ENCODE assay signal across 3 cellular contexts in the genomic region with DNA sequence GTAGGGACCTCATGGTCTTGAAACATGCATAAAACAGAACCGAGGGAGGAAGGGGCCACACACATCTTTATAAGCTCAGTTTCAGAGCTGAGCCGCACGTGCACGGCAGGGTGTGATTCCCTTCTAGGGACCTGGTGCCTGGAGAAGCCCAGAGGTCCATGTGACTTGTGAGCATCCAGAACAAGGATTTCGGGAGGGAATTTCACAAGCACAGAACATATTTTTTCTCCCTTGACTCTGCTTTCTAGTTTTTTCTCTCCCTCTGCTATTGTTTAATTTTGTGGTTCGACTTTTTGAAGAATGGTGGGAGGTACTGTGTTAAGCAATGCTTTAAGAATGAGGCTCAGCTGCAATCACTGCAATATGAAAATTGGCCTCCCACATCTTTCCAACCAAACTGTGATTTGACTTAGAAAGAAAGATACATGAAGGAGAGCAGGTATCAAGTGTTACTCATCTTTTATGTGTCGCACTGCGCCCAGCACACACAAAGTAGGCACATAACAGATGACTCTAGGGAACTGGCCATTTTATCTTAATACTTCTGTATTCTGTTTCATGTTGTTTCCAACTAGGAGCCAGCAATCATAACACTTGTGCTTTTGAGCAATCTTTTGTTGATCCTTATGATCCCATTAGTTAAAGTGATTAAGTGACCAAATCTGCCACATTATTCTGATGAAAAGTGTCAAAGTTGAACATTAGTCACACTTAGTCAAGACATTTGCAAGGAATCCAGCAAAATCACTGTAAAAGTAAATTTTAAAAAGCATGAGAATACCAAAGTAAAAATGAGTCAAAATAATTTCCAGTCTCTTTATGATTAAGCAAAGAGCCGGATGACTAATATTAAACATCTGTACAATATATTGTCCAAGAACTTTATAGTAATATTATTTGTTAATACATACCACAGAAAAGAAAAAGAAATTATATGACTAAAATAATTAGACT.
TF ChIP-seq lines count a peak whose summit lies in the region.

No MANE protein-coding gene starts in this region.

TF ChIP-seq in GM23338, 12 proteins besides CTCF, POLR2A, EP300 and RAD21:
- TF ChIP-seq STAT1 (IDR thresholded peaks at IDR 0.05; ENCODE audit: unreplicated experiment) = no peak
- TF ChIP-seq, protein P1, sequence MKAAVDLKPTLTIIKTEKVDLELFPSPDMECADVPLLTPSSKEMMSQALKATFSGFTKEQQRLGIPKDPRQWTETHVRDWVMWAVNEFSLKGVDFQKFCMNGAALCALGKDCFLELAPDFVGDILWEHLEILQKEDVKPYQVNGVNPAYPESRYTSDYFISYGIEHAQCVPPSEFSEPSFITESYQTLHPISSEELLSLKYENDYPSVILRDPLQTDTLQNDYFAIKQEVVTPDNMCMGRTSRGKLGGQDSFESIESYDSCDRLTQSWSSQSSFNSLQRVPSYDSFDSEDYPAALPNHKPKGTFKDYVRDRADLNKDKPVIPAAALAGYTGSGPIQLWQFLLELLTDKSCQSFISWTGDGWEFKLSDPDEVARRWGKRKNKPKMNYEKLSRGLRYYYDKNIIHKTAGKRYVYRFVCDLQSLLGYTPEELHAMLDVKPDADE (IDR thresholded peaks at IDR 0.05) = no peak
- TF ChIP-seq, protein P2, sequence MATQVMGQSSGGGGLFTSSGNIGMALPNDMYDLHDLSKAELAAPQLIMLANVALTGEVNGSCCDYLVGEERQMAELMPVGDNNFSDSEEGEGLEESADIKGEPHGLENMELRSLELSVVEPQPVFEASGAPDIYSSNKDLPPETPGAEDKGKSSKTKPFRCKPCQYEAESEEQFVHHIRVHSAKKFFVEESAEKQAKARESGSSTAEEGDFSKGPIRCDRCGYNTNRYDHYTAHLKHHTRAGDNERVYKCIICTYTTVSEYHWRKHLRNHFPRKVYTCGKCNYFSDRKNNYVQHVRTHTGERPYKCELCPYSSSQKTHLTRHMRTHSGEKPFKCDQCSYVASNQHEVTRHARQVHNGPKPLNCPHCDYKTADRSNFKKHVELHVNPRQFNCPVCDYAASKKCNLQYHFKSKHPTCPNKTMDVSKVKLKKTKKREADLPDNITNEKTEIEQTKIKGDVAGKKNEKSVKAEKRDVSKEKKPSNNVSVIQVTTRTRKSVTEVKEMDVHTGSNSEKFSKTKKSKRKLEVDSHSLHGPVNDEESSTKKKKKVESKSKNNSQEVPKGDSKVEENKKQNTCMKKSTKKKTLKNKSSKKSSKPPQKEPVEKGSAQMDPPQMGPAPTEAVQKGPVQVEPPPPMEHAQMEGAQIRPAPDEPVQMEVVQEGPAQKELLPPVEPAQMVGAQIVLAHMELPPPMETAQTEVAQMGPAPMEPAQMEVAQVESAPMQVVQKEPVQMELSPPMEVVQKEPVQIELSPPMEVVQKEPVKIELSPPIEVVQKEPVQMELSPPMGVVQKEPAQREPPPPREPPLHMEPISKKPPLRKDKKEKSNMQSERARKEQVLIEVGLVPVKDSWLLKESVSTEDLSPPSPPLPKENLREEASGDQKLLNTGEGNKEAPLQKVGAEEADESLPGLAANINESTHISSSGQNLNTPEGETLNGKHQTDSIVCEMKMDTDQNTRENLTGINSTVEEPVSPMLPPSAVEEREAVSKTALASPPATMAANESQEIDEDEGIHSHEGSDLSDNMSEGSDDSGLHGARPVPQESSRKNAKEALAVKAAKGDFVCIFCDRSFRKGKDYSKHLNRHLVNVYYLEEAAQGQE (IDR thresholded peaks at IDR 0.05; ENCODE audit: unreplicated experiment) = no peak
TF ChIP-seq in GM23338: peak in this region for 0.

TF ChIP-seq in WTC11, 78 proteins besides CTCF, POLR2A, EP300 and RAD21:
- TF ChIP-seq, protein P3, sequence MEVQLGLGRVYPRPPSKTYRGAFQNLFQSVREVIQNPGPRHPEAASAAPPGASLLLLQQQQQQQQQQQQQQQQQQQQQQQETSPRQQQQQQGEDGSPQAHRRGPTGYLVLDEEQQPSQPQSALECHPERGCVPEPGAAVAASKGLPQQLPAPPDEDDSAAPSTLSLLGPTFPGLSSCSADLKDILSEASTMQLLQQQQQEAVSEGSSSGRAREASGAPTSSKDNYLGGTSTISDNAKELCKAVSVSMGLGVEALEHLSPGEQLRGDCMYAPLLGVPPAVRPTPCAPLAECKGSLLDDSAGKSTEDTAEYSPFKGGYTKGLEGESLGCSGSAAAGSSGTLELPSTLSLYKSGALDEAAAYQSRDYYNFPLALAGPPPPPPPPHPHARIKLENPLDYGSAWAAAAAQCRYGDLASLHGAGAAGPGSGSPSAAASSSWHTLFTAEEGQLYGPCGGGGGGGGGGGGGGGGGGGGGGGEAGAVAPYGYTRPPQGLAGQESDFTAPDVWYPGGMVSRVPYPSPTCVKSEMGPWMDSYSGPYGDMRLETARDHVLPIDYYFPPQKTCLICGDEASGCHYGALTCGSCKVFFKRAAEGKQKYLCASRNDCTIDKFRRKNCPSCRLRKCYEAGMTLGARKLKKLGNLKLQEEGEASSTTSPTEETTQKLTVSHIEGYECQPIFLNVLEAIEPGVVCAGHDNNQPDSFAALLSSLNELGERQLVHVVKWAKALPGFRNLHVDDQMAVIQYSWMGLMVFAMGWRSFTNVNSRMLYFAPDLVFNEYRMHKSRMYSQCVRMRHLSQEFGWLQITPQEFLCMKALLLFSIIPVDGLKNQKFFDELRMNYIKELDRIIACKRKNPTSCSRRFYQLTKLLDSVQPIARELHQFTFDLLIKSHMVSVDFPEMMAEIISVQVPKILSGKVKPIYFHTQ (CRISPR knock-in tag; IDR thresholded peaks at IDR 0.05) = no peak
- TF ChIP-seq, protein P4, sequence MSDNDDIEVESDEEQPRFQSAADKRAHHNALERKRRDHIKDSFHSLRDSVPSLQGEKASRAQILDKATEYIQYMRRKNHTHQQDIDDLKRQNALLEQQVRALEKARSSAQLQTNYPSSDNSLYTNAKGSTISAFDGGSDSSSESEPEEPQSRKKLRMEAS (CRISPR knock-in tag; IDR thresholded peaks at IDR 0.05) = peak; percentile 15; the same call in 1 of the 2 replicates

TF ChIP-seq in HepG2, 621 proteins besides CTCF, POLR2A, EP300 and RAD21:
- TF ChIP-seq FOXA1 (IDR thresholded peaks at IDR 0.05) (no peak), FOXA1 (CRISPR knock-in tag; IDR thresholded peaks at IDR 0.05) (no peak), MBD4 (IDR thresholded peaks at IDR 0.05; ENCODE audit: borderline replicate concordance, low read length) (no peak), FOXA3 (CRISPR knock-in tag; IDR thresholded peaks at IDR 0.05) (no peak), TCF7L2 (IDR thresholded peaks at IDR 0.05; ENCODE audit: low read depth, low read length) (no peak), GABPA (IDR thresholded peaks at IDR 0.05; ENCODE audit: low read depth, low read length) (no peak), GABPA (CRISPR knock-in tag; IDR thresholded peaks at IDR 0.05; ENCODE audit: low read depth) (no peak), SAP130 (CRISPR knock-in tag; IDR thresholded peaks at IDR 0.05; ENCODE audit: low read depth) (no peak), KLF12 (CRISPR knock-in tag; IDR thresholded peaks at IDR 0.05; ENCODE audit: borderline replicate concordance) (no peak), ZNF614 (CRISPR knock-in tag; IDR thresholded peaks at IDR 0.05; ENCODE audit: borderline replicate concordance) (no peak), NFYC (CRISPR knock-in tag; IDR thresholded peaks at IDR 0.05) (no peak), SNAI1 (CRISPR knock-in tag; IDR thresholded peaks at IDR 0.05; ENCODE audit: borderline replicate concordance) (no peak), PAX8 (CRISPR knock-in tag; IDR thresholded peaks at IDR 0.05; ENCODE audit: borderline replicate concordance) (no peak), TSC22D2 (CRISPR knock-in tag; IDR thresholded peaks at IDR 0.05; ENCODE audit: borderline replicate concordance) (no peak), ZNF839 (CRISPR knock-in tag; IDR thresholded peaks at IDR 0.05; ENCODE audit: borderline replicate concordance) (no peak), SP140L (CRISPR knock-in tag; IDR thresholded peaks at IDR 0.05; ENCODE audit: borderline replicate concordance) (no peak)
- TF ChIP-seq, protein P5, sequence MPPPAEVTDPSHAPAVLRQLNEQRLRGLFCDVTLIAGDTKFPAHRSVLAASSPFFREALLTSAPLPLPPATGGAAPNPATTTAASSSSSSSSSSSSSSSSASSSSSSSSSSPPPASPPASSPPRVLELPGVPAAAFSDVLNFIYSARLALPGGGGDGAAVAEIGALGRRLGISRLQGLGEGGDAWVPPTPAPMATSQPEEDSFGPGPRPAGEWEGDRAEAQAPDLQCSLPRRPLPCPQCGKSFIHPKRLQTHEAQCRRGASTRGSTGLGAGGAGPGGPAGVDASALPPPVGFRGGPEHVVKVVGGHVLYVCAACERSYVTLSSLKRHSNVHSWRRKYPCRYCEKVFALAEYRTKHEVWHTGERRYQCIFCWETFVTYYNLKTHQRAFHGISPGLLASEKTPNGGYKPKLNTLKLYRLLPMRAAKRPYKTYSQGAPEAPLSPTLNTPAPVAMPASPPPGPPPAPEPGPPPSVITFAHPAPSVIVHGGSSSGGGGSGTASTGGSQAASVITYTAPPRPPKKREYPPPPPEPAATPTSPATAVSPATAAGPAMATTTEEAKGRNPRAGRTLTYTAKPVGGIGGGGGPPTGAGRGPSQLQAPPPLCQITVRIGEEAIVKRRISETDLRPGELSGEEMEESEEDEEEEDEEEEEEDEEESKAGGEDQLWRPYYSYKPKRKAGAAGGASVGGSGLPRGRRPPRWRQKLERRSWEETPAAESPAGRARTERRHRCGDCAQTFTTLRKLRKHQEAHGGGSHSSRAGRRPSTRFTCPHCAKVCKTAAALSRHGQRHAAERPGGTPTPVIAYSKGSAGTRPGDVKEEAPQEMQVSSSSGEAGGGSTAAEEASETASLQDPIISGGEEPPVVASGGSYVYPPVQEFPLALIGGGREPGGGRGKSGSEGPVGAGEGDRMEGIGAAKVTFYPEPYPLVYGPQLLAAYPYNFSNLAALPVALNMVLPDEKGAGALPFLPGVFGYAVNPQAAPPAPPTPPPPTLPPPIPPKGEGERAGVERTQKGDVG (CRISPR knock-in tag; IDR thresholded peaks at IDR 0.05; ENCODE audit: borderline replicate concordance) = no peak
- TF ChIP-seq, protein P6, sequence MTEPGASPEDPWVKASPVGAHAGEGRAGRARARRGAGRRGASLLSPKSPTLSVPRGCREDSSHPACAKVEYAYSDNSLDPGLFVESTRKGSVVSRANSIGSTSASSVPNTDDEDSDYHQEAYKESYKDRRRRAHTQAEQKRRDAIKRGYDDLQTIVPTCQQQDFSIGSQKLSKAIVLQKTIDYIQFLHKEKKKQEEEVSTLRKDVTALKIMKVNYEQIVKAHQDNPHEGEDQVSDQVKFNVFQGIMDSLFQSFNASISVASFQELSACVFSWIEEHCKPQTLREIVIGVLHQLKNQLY (CRISPR knock-in tag; IDR thresholded peaks at IDR 0.05) = no peak
- TF ChIP-seq, protein P7, sequence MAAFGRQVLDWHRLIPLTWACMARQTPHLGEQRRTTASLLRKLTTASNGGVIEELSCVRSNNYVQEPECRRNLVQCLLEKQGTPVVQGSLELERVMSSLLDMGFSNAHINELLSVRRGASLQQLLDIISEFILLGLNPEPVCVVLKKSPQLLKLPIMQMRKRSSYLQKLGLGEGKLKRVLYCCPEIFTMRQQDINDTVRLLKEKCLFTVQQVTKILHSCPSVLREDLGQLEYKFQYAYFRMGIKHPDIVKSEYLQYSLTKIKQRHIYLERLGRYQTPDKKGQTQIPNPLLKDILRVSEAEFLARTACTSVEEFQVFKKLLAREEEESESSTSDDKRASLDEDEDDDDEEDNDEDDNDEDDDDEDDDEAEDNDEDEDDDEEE (CRISPR knock-in tag; IDR thresholded peaks at IDR 0.05) = no peak
